ENCODE assay signal across 36 cellular contexts in the genomic region with DNA sequence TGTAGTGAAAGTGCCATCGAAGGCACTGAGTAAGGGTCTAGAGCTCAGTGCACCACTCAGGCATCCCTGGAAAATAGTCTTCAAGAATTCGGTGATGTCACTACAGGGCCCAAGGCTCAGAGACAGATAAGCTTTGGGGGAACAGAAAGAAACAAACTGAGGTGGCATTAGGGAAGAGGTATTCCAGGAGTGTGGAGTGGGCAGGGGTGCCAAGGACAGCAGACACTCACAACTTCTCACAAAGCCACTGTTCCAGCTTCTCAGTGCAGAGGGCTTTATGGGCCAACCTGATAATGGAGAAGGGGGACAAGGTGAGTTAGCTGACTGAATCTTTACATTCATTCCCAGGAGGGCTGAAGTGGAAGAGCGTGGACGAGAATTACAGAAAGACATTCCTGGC. TPM values are rescaled to one million over a fixed set of nuclear protein-coding genes. Genes with fewer than 3 reads are reported as not detected.
A peak's percentile ranks its signal among the peaks of the same experiment; 100 is the strongest.
DNase-seq lines count a peak whose midpoint lies in the region; TF ChIP-seq lines count a peak whose summit lies in the region.
"Had no signal": no experiment of that assay in that cellular context is flagged by ENCODE, and none has a peak within 500 bp of the region (broad histone marks: within the 10 kb centered on the region; RNA-seq: fewer than 3 reads in every experiment).

No MANE protein-coding gene starts in this region.

- TF ChIP-seq EP300 in esophagus muscularis mucosa (IDR thresholded peaks at IDR 0.05) = no peak

- no peak overlapping the region for H3K27ac Mint-ChIP-seq in glutamatergic neuron (ENCODE audit: unreplicated experiment)
- H3K27ac Mint-ChIP-seq in activated naive CD4-positive, alpha-beta T cell treated with anti-CD3 and anti-CD28 coated beads for 36 hours = no peak overlapping the region
- H3K27ac Mint-ChIP-seq: B cell; CD14-positive monocyte; CD4-positive, alpha-beta T cell; CD4-positive, CD25-positive, alpha-beta regulatory T cell; CD8-positive, alpha-beta memory T cell; CD8-positive, alpha-beta T cell had no signal

- H3K36me3 ChIP-seq in esophagus muscularis mucosa = no peaks in the 10 kb centered on the region
- H3K36me3 ChIP-seq: BE2C; BLaER1; BLaER1 treated with 17β-estradiol and CSF1 and Interleukin-3, amounts not matched to agents 10 nM and 100 nM had no signal

- no peaks in the 10 kb centered on the region for H3K9me3 Mint-ChIP-seq in glutamatergic neuron (ENCODE audit: unreplicated experiment)
- no peaks in the 10 kb centered on the region for H3K9me3 Mint-ChIP-seq in activated naive CD4-positive, alpha-beta T cell treated with anti-CD3 and anti-CD28 coated beads for 36 hours
- H3K9me3 Mint-ChIP-seq: CD4-positive, alpha-beta T cell; CD8-positive, alpha-beta memory T cell; CD8-positive, alpha-beta T cell had no signal

- H3K4me1 Mint-ChIP-seq in glutamatergic neuron (ENCODE audit: low read depth, unreplicated experiment) = no peaks in the 10 kb centered on the region
- no peaks in the 10 kb centered on the region for H3K4me1 Mint-ChIP-seq in activated naive CD4-positive, alpha-beta T cell treated with anti-CD3 and anti-CD28 coated beads for 36 hours (ENCODE audit: low read depth)
- H3K4me1 Mint-ChIP-seq: B cell had no signal

- H3K4me3 ChIP-seq in esophagus muscularis mucosa = no peak overlapping the region
- H3K4me3 ChIP-seq: A549; BLaER1; BLaER1 treated with 17β-estradiol and CSF1 and Interleukin-3, amounts not matched to agents 10 nM and 100 nM had no signal

- peak overlapping the region; percentile 42 for H3K4me3 Mint-ChIP-seq in glutamatergic neuron (ENCODE audit: unreplicated experiment)
- H3K4me3 Mint-ChIP-seq in activated naive CD4-positive, alpha-beta T cell treated with anti-CD3 and anti-CD28 coated beads for 36 hours = no peak overlapping the region
- H3K4me3 Mint-ChIP-seq: B cell; CD14-positive monocyte; CD4-positive, alpha-beta memory T cell; CD4-positive, alpha-beta T cell; CD4-positive, CD25-positive, alpha-beta regulatory T cell; CD8-positive, alpha-beta memory T cell; CD8-positive, alpha-beta T cell had no signal

- H3K27me3 Mint-ChIP-seq in glutamatergic neuron (ENCODE audit: unreplicated experiment) = no peaks in the 10 kb centered on the region
- no peaks in the 10 kb centered on the region for H3K27me3 Mint-ChIP-seq in activated naive CD4-positive, alpha-beta T cell treated with anti-CD3 and anti-CD28 coated beads for 36 hours (ENCODE audit: low read depth)

- 84% methylated on average over 4 of the region's 4 CpGs for WGBS in esophagus muscularis mucosa

- H3K27me3 ChIP-seq in esophagus muscularis mucosa = no peaks in the 10 kb centered on the region
- H3K27me3 ChIP-seq: BLaER1; BLaER1 treated with 17β-estradiol and CSF1 and Interleukin-3, amounts not matched to agents 10 nM and 100 nM had no signal

- peaks cover 0 to 4% (median 3%) of the 10 kb centered on the region in 4 donors for H3K4me1 ChIP-seq in esophagus muscularis mucosa
- H3K4me1 ChIP-seq: A549, BE2C, BLaER1, Caco-2 had no signal

- peak; percentile 66 for DNase-seq in esophagus muscularis mucosa (ENCODE audit: extremely low spot score)
- DNase-seq in glutamatergic neuron = no peak
- DNase-seq in islet precursor cell = peak; percentile 17
- no peak for DNase-seq in NCI-H2171 treated with DMSO at 0.1 percent for 48 hours (lab: John Stamatoyannopoulos, UW)
- DNase-seq in activated naive CD4-positive, alpha-beta T cell treated with anti-CD3 and anti-CD28 coated beads for 36 hours = no peak
- no peak for DNase-seq in NCI-H345 (lab: John Stamatoyannopoulos, UW)
- DNase-seq: 8988T; ACHN; AML-193; BE2C; C1 segment of cervical spinal cord; Caco-2; Calu3; CD4-positive, alpha-beta memory T cell; CD4-positive, alpha-beta T cell; CD4-positive, CD25-positive, alpha-beta regulatory T cell; CD8-positive, alpha-beta memory T cell; CD8-positive, alpha-beta T cell; COR-L47; DMS 273 treated with DMSO at 0.1 percent for 48 hours; DMS153; DMS53; DMS79; DMS79 treated with DMSO at 0.1 percent for 48 hours; DND-41; EL had no signal

- CTCF ChIA-PET in activated naive CD4-positive, alpha-beta T cell treated with anti-CD3 and anti-CD28 coated beads for 36 hours (lab: Charles Lee) = no interaction called here

- no peaks in the 10 kb centered on the region for H3K36me3 Mint-ChIP-seq in glutamatergic neuron (ENCODE audit: unreplicated experiment)
- H3K36me3 Mint-ChIP-seq in activated naive CD4-positive, alpha-beta T cell treated with anti-CD3 and anti-CD28 coated beads for 36 hours (ENCODE audit: low read depth) = no peaks in the 10 kb centered on the region
- H3K36me3 Mint-ChIP-seq: CD14-positive monocyte; CD4-positive, alpha-beta memory T cell; CD4-positive, CD25-positive, alpha-beta regulatory T cell; CD8-positive, alpha-beta memory T cell; CD8-positive, alpha-beta T cell had no signal

- no peak for TF ChIP-seq CTCF in esophagus muscularis mucosa (IDR thresholded peaks at IDR 0.05)
- no peak for TF ChIP-seq CTCF in glutamatergic neuron (IDR thresholded peaks at IDR 0.05; ENCODE audit: partially characterized antibody, unreplicated experiment)

- intact Hi-C loops in esophagus muscularis mucosa (cut with DNase I) = no loop called here
- intact Hi-C loops in activated naive CD4-positive, alpha-beta T cell treated with anti-CD3 and anti-CD28 coated beads for 36 hours (cut with micrococcal nuclease) = no loop called here

- H3K27ac ChIP-seq in esophagus muscularis mucosa (replicated peaks in 1 of 4) = no peak overlapping the region
- H3K27ac ChIP-seq: 22Rv1; A549; BLaER1; BLaER1 treated with 17β-estradiol and CSF1 and Interleukin-3, amounts not matched to agents 10 nM and 100 nM; C4-2B had no signal

- H3K9me3 ChIP-seq in esophagus muscularis mucosa = no peaks in the 10 kb centered on the region
- H3K9me3 ChIP-seq: A549; BE2C; BLaER1; BLaER1 treated with 17β-estradiol and CSF1 and Interleukin-3, amounts not matched to agents 10 nM and 100 nM; Caco-2 had no signal

- TF ChIP-seq POLR2A in esophagus muscularis mucosa (IDR thresholded peaks at IDR 0.05; ENCODE audit: low read depth) = no peak

RNA-seq across cellular contexts. Expression of a gene that starts 2.1 kb away (rescaled TPM):
- total RNA-seq in esophagus muscularis mucosa = not detected
- total RNA-seq in glutamatergic neuron (ENCODE audit: unreplicated experiment) = not detected
- total RNA-seq in activated naive CD4-positive, alpha-beta T cell treated with anti-CD3 and anti-CD28 coated beads for 36 hours = not detected
- total RNA-seq: A172; A673; B cell; Caco-2; Calu3; CD4-positive, alpha-beta memory T cell; CD4-positive, alpha-beta T cell; CD4-positive, CD25-positive, alpha-beta regulatory T cell; CD8-positive, alpha-beta memory T cell; CD8-positive, alpha-beta T cell; Daoy had no signal

RNA-seq across cellular contexts. Expression of a gene that starts 42.3 kb away (rescaled TPM):
- total RNA-seq in esophagus muscularis mucosa = under 1 TPM in 1 of 4 donors, not detected in 3; 0.32 TPM
- not detected for total RNA-seq in glutamatergic neuron (ENCODE audit: unreplicated experiment)
- not detected for total RNA-seq in activated naive CD4-positive, alpha-beta T cell treated with anti-CD3 and anti-CD28 coated beads for 36 hours
- total RNA-seq: A172; A673; B cell; Caco-2; Calu3; CD4-positive, alpha-beta memory T cell; CD4-positive, alpha-beta T cell; CD4-positive, CD25-positive, alpha-beta regulatory T cell; CD8-positive, alpha-beta memory T cell; CD8-positive, alpha-beta T cell; Daoy had no signal

Comparison
In these comparisons a context has a peak if more than half of its experiments do, and no peak if none do; other contexts are left out.
1. DNase-seq: peak in esophagus muscularis mucosa (single experiment) and islet precursor cell (single experiment); none in glutamatergic neuron (single experiment), NCI-H2171 treated with DMSO at 0.1 percent for 48 hours (single experiment), activated naive CD4-positive, alpha-beta T cell treated with anti-CD3 and anti-CD28 coated beads for 36 hours (single experiment) and NCI-H345 (single experiment).